Comparison of ENCODE assay signal across 8 cellular contexts in the genomic region with DNA sequence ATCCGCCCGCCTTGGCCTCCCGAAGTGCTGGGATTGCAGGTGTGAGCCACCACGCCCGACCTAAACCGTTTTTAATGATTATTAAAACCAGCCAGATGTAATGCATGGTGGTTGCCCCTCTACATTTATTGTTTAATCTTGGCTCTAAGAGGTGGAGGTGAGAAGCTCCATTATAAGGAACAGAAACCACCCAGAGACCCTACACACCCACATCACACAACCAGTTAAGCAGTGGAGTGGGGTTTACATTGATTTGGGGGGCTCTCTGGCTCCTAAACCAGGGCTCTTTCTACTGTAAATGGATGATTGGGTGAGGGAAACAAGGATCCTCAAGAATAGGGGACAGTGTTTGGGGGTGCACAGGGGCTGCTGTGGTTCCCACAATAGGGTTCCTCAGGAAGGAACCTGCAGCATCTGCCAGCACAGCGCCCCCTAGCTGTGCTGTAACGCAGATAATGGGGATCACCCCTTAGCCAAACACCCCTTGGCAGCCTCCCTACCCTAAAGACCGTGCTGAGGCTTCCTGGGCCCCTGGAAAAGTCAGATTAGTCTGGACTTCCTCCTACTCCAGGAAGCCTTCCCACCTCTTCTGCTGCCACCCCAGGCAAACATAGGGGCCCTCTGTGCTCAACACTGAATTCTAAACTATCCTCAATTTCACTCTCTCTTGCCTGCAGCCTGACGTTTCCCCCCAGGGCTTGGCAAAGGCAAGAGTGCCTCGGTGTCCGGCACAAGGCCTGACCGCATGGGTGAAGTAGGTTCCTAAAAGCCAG. TPM values are rescaled to one million over a fixed set of nuclear protein-coding genes. Genes with fewer than 3 reads are reported as not detected.
DNase-seq lines count a peak whose midpoint lies in the region; ATAC-seq and TF ChIP-seq lines count a peak whose summit lies in the region.

No MANE protein-coding gene starts in this region.

- H3K56ac ChIP-seq in H9 (ENCODE audit: insufficient read length, low read depth, low read length): no peak overlapping the region

- H3K9me3 Mint-ChIP-seq in H9 (no peaks in the 10 kb centered on the region), WTC11 (no peaks in the 10 kb centered on the region)
- H3K9me3 Mint-ChIP-seq in stimulated activated naive B cell treated with anti-CD40 and anti-IgM and Interleukin-4, amounts not matched to agents 10 μg/mL and 1 μg/mL and 100 μg/mL, for 72 hours: no peaks in the 10 kb centered on the region

- H3K23me2 ChIP-seq in H9 (ENCODE audit: insufficient read length, low read depth, low read length, poor library complexity, severe bottlenecking): peaks cover 3% of the 10 kb centered on the region

- no peak overlapping the region for H2BK120ac ChIP-seq in H9 (ENCODE audit: low read depth, low read length, poor library complexity, severe bottlenecking)

- DNase-seq in AG04450 (ENCODE audit: low read depth, low spot score): no peak
- DNase-seq in H9: no peak
- peak; percentile 69 for DNase-seq in WTC11 (ENCODE audit: low spot score)
- DNase-seq in cardiac fibroblast (ENCODE audit: low read depth in 2 of 2): peak; percentile 48 to 54
- DNase-seq in medulla oblongata (ENCODE audit: extremely low spot score): peak; percentile 63
- DNase-seq in stimulated activated naive B cell treated with anti-CD40 and anti-IgM and Interleukin-4, amounts not matched to agents 10 μg/mL and 1 μg/mL and 100 μg/mL, for 72 hours: peak; percentile 24
- DNase-seq in NCI-H2171 treated with DMSO at 0.1 percent for 48 hours (lab: John Stamatoyannopoulos, UW): no peak

- no peak overlapping the region for H4K8ac ChIP-seq in H9 (replicated peaks; ENCODE audit: insufficient read length, low read depth, low read length)

- H2BK5ac ChIP-seq in H9 (ENCODE audit: insufficient read length, low read length): no peak overlapping the region

- H2BK20ac ChIP-seq in H9 (ENCODE audit: low read depth, low read length, poor library complexity, severe bottlenecking): no peak overlapping the region

- H3K14ac ChIP-seq in H9 (ENCODE audit: insufficient read depth, low read length): no peak overlapping the region

- CTCF ChIA-PET in AG04450 (lab: Charles Lee) (interaction anchor here (0.6 to 5.0 kb wide), 9 partner anchors 10 to 166 kb away, joined by 3 to 36 read pairs (median 5); no protein-coding TSS in a partner anchor), WTC11 (lab: Charles Lee) (interaction anchor here (0.5 to 5.1 kb wide), 27 partner anchors 9 to 264 kb away, joined by 3 to 38 read pairs (median 4); a partner anchor contains a TSS)

- peaks cover 22 to 35% of the 10 kb centered on the region in 2 experiments for H3K4me1 Mint-ChIP-seq in H9
- peaks cover 30% of the 10 kb centered on the region for H3K4me1 Mint-ChIP-seq in WTC11
- peaks cover 10 to 31% of the 10 kb centered on the region in 2 donors for H3K4me1 Mint-ChIP-seq in stimulated activated naive B cell treated with anti-CD40 and anti-IgM and Interleukin-4, amounts not matched to agents 10 μg/mL and 1 μg/mL and 100 μg/mL, for 72 hours

- no peak overlapping the region for H3K9ac ChIP-seq in H9 (ENCODE audit: extremely low read depth, insufficient read length, low read length)

- peaks cover 2% of the 10 kb centered on the region for H4K20me1 ChIP-seq in H9 (ENCODE audit: control insufficient read depth, insufficient read depth, insufficient read length)

- H3K27ac ChIP-seq in AG04450 (ENCODE audit: low read depth, low read length) (no peak overlapping the region), H9 (ENCODE audit: insufficient read length, low read depth, low read length) (no peak overlapping the region)

- no peak overlapping the region for H4K5ac ChIP-seq in H9 (ENCODE audit: insufficient read length, low read depth, low read length)

- no peaks in the 10 kb centered on the region; the same call in 1 of the 2 replicates for H3K9me3 ChIP-seq in AG04450 (ENCODE audit: control insufficient read depth, insufficient read depth, low read length)
- H3K9me3 ChIP-seq in H9 (ENCODE audit: control insufficient read depth, low read depth, low read length): no peaks in the 10 kb centered on the region

- no peak overlapping the region for H2AFZ ChIP-seq in H9 (ENCODE audit: low read length)

- H3K4me1 ChIP-seq in H9 (ENCODE audit: insufficient read depth, low read length): no peaks in the 10 kb centered on the region; the same call in 1 of the 2 replicates

- no peak overlapping the region for H2AK5ac ChIP-seq in H9 (ENCODE audit: insufficient read length, low read length)

- H3K27me3 Mint-ChIP-seq in H9 (ENCODE audit: low read depth) (no peaks in the 10 kb centered on the region), WTC11 (ENCODE audit: low read depth) (no peaks in the 10 kb centered on the region)
- no peaks in the 10 kb centered on the region for H3K27me3 Mint-ChIP-seq in stimulated activated naive B cell treated with anti-CD40 and anti-IgM and Interleukin-4, amounts not matched to agents 10 μg/mL and 1 μg/mL and 100 μg/mL, for 72 hours

- H3K4ac ChIP-seq in H9 (ENCODE audit: low read depth, low read length): no peak overlapping the region

- H3K36me3 Mint-ChIP-seq in H9 (ENCODE audit: insufficient read depth in 1 of 3, low read depth in 3 of 3) (peaks cover 14 to 36% (median 26%) of the 10 kb centered on the region in 3 experiments; a peak in 6 of 7 replicates), WTC11 (peaks cover 21% of the 10 kb centered on the region)
- H3K36me3 Mint-ChIP-seq in stimulated activated naive B cell treated with anti-CD40 and anti-IgM and Interleukin-4, amounts not matched to agents 10 μg/mL and 1 μg/mL and 100 μg/mL, for 72 hours: peaks cover 6 to 7% of the 10 kb centered on the region in 2 donors

- POLR2A ChIA-PET in AG04450 (lab: Yijun Ruan, JAX): interaction anchor here (0.6 kb wide), 1 partner anchor 186 kb away, joined by 9 read pairs; no protein-coding TSS in a partner anchor
- POLR2A ChIA-PET in WTC11 (lab: Charles Lee): interaction anchor here (1.5 kb wide), 1 partner anchor 10 kb away, joined by 3 read pairs; no protein-coding TSS in a partner anchor

- H3K18ac ChIP-seq in H9 (ENCODE audit: insufficient read length, low read depth, low read length): no peak overlapping the region

- H3K27me3 ChIP-seq in AG04450 (ENCODE audit: control insufficient read depth, insufficient read depth, low read length): no peaks in the 10 kb centered on the region
- H3K27me3 ChIP-seq in H9 (ENCODE audit: insufficient read depth, low read length): no peaks in the 10 kb centered on the region

- no peak overlapping the region for H2BK12ac ChIP-seq in H9 (ENCODE audit: insufficient read length, low read depth, low read length)

- H3K4me3 ChIP-seq in AG04450 (ENCODE audit: low read depth, low read length) (no peak overlapping the region), cardiac fibroblast (replicated peaks in 1 of 2; ENCODE audit: low read depth in 2 of 2, low read length in 2 of 2) (no peak overlapping the region)

- H3K27ac Mint-ChIP-seq in H9 (no peak overlapping the region), WTC11 (peak overlapping the region; percentile 16; the same call in 1 of the 2 replicates)
- H3K27ac Mint-ChIP-seq in stimulated activated naive B cell treated with anti-CD40 and anti-IgM and Interleukin-4, amounts not matched to agents 10 μg/mL and 1 μg/mL and 100 μg/mL, for 72 hours: no peak overlapping the region

- H3K4me3 Mint-ChIP-seq in H9: peak overlapping the region; percentile 26 to 67; a peak in 4 of 5 replicates
- H3K4me3 Mint-ChIP-seq in WTC11: peak overlapping the region; percentile 42
- H3K4me3 Mint-ChIP-seq in stimulated activated naive B cell treated with anti-CD40 and anti-IgM and Interleukin-4, amounts not matched to agents 10 μg/mL and 1 μg/mL and 100 μg/mL, for 72 hours: peak overlapping the region in 1 of 2 donors; percentile 50

- H3K4me2 ChIP-seq in H9 (ENCODE audit: insufficient read depth, insufficient read length, low read length): no peak overlapping the region

- no peaks in the 10 kb centered on the region for H3K79me1 ChIP-seq in H9 (ENCODE audit: insufficient read depth, low read depth, low read length, poor library complexity, severe bottlenecking)

- WGBS in H9 (ENCODE audit: extremely low coverage, insufficient read length, low lambda C conversion rate): no CpG with 5 or more reads among the region's 13 CpGs

- peak; percentile 16; the same call in 1 of the 2 replicates for ATAC-seq in WTC11
- peak; percentile 43 to 44 for ATAC-seq in stimulated activated naive B cell treated with anti-CD40 and anti-IgM and Interleukin-4, amounts not matched to agents 10 μg/mL and 1 μg/mL and 100 μg/mL, for 72 hours (replicated peaks)
- ATAC-seq in HG03159 (IDR thresholded peaks at IDR 0.05; ENCODE audit: unreplicated experiment): no peak

- H4K91ac ChIP-seq in H9 (ENCODE audit: insufficient read length, low read depth, low read length): no peak overlapping the region

- H3K23ac ChIP-seq in H9 (ENCODE audit: insufficient read length, low read depth, low read length): no peak overlapping the region

- H2BK15ac ChIP-seq in H9 (ENCODE audit: low read depth, low read length): no peak overlapping the region

- TF ChIP-seq CTCF in AG04450 (IDR thresholded peaks at IDR 0.05; ENCODE audit: low read depth, low read length) (peak; percentile 79), H9 (conservative IDR thresholded peaks at IDR 0.05) (peak; percentile 87), WTC11 (IDR thresholded peaks at IDR 0.05) (peak; percentile 91), cardiac fibroblast (IDR thresholded peaks at IDR 0.05; ENCODE audit: low read depth, low read length) (peak; percentile 82)

- H3T11ph ChIP-seq in H9 (ENCODE audit: low read length): no peak overlapping the region

- H3K79me2 ChIP-seq in H9 (ENCODE audit: insufficient read depth, low read length): peaks cover 2% of the 10 kb centered on the region; the same call in 1 of the 2 replicates

RNA-seq across cellular contexts. Expression of a gene that starts 2.4 kb away (rescaled TPM):
- 33.3 and 42.8 TPM in 2 replicates for polyA plus RNA-seq in AG04450 (2011; rRNA removed)
- 14.5 and 16.8 TPM in 2 replicates for polyA minus RNA-seq in AG04450 (2011; rRNA and poly(A)+ RNA removed)
- total RNA-seq in H9 (2021) (70.5 and 72.8 TPM in 2 replicates), WTC11 (2021) (86.6 to 101 TPM (median 98.7 TPM) in 3 replicates)

RNA-seq across cellular contexts. Expression of a gene that starts 2.6 kb away (rescaled TPM):
- 26.3 and 36.7 TPM in 2 replicates for polyA plus RNA-seq in AG04450 (2011; rRNA removed)
- polyA minus RNA-seq in AG04450 (2011; rRNA and poly(A)+ RNA removed): 16.7 and 22.2 TPM in 2 replicates
- total RNA-seq in H9 (2021): 31.2 and 31.9 TPM in 2 replicates
- 24.4 to 33.3 TPM (median 32.8 TPM) in 3 replicates for total RNA-seq in WTC11 (2021)

RNA-seq across cellular contexts. Expression of a gene that starts 29.6 kb away (rescaled TPM):
- 20.7 and 26.5 TPM in 2 replicates for polyA plus RNA-seq in AG04450 (2011; rRNA removed)
- 31.0 and 40.1 TPM in 2 replicates for polyA minus RNA-seq in AG04450 (2011; rRNA and poly(A)+ RNA removed)
- total RNA-seq in H9 (2021): 34.1 and 36.8 TPM in 2 replicates
- total RNA-seq in WTC11 (2021): 29.4 to 36.3 TPM (median 31.5 TPM) in 3 replicates

Comparison
In these comparisons a context has a peak if more than half of its experiments do, and no peak if none do; other contexts are left out.
1. DNase-seq: peak in WTC11 (single experiment), cardiac fibroblast (2 of 2), medulla oblongata (single experiment) and stimulated activated naive B cell treated with anti-CD40 and anti-IgM and Interleukin-4, amounts not matched to agents 10 μg/mL and 1 μg/mL and 100 μg/mL, for 72 hours (single experiment); none in AG04450 (single experiment), H9 (single experiment) and NCI-H2171 treated with DMSO at 0.1 percent for 48 hours (single experiment).
2. Peak in every context shown above with its lines, with median percentiles within 50 percentile points of each other: CTCF ChIP-seq.